Comparison of ENCODE assay signal across 28 cellular contexts in genomic region chr10:75658496-75658895, GRCh38.
"Had no signal": no experiment of that assay in that cellular context is flagged by ENCODE, and none has a peak within 500 bp of the region (broad histone marks: within the 10 kb centered on the region; RNA-seq: fewer than 3 reads in every experiment).

No MANE protein-coding gene starts in this region.

- H3K36me3 ChIP-seq: brain microvascular endothelial cell, esophagus muscularis mucosa, gastrocnemius medialis had no signal

- H3K27me3 ChIP-seq: brain microvascular endothelial cell, esophagus muscularis mucosa had no signal

- DNase-seq: activated CD4-positive, alpha-beta memory T cell treated with anti-CD3 and anti-CD28 coated beads for 36 hours; activated CD4-positive, alpha-beta T cell treated with anti-CD3 and anti-CD28 coated beads for 36 hours; activated CD4-positive, alpha-beta T cell treated with anti-CD3 and anti-CD28 coated beads, Interleukin-2, amount 10 ng/mL, durations not matched to agents 24 days and 14 days; activated CD4-positive, CD25-positive, alpha-beta regulatory T cell; activated CD4-positive, CD25-positive, alpha-beta regulatory T cell treated with anti-CD3 and anti-CD28 coated beads, Interleukin-2, amount 50 U/mL, for 72 hours; activated CD8-positive, alpha-beta memory T cell treated with anti-CD3 and anti-CD28 coated beads, Interleukin-2, amount 50 U/mL, for 48 hours; activated gamma-delta T cell; activated naive CD4-positive, alpha-beta T cell; activated naive CD4-positive, alpha-beta T cell treated with anti-CD3 and anti-CD28 coated beads, Interleukin-2, amount 10 ng/mL, durations not matched to agents 7 days and 5 days; activated naive CD8-positive, alpha-beta T cell treated with anti-CD3 and anti-CD28 coated beads, Interleukin-2, amount 10 ng/mL, durations not matched to agents 7 days and 5 days; activated T-cell treated with anti-CD3 and anti-CD28 coated beads for 4 hours; activated T-cell treated with anti-CD3 and anti-CD28 coated beads, Interleukin-2, amount 50 U/mL, for 24 hours; activated T-cell treated with anti-CD3 and anti-CD28 coated beads, Interleukin-2, amount 50 U/mL, for 72 hours; brain microvascular endothelial cell; cortex of kidney; dermis blood vessel endothelial cell; effector CD4-positive, alpha-beta T cell; effector memory CD8-positive, alpha-beta T cell; erythroblast; foreskin keratinocyte; gastrocnemius medialis; glutamatergic neuron; T-helper 2 cell had no signal

- ATAC-seq: activated CD4-positive, alpha-beta T cell treated with anti-CD3 and anti-CD28 coated beads for 36 hours; activated naive CD4-positive, alpha-beta T cell treated with anti-CD3 and anti-CD28 coated beads, Interleukin-2, amount 50 U/mL, for 72 hours; activated T-cell treated with anti-CD3 and anti-CD28 coated beads, Interleukin-2, amount 50 U/mL, for 72 hours; effector memory CD8-positive, alpha-beta T cell; foreskin keratinocyte; gastrocnemius medialis had no signal

- FAIRE-seq: astrocyte, bronchial epithelial cell, colon had no signal

- H3K9me3 ChIP-seq: esophagus muscularis mucosa, gastrocnemius medialis had no signal

- H3K4me3 ChIP-seq: esophagus muscularis mucosa, gastrocnemius medialis had no signal

- H3K27ac ChIP-seq: brain microvascular endothelial cell, esophagus muscularis mucosa, foreskin keratinocyte, gastrocnemius medialis had no signal

- H3K4me1 ChIP-seq: foreskin keratinocyte had no signal
